In the genomic region with DNA sequence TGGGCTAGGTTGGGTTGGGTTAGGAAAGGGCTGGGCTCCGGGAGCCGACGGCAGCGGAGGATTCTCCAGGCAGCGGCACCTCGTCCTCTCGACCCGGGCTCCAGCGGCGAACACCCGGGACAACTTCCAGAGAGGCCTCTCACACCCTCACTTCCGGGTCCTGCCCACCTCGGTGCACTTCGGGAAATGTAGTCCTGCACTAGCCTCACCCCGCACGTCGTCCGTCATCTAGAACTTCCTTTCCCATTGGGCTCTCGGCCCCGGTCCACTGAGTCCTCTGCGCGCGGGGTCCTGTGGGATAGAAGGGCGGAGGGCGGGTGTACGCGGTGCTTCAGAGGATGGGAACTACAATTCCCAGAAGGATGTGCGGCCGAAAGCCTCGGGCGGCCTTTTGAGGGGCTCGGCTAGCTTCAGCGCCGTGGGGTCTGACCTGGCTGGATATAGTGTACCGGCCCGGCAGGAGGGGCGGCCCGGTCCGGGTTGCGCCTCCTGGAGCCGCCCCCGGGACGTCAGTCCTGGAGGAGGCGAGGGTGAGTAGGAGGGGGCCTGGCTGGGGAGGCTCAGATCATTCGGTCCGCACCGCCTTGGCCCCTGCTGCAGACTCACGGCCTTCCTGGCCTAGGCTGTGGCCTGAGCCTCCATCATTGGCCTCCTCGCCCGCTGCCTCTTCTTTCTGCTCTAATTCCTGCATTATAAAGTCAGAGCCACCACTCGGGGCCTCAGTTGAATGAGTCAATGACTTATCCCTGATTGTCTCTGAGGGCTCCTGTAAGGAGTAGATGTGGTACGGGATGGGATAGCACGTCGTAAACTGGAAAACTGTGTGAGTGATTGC, we compare ENCODE assay signal across 8 cellular contexts. TPM values are rescaled to one million over a fixed set of nuclear protein-coding genes. Genes with fewer than 3 reads are reported as not detected.
DNase-seq lines count a peak whose midpoint lies in the region; ATAC-seq, FAIRE-seq and TF ChIP-seq lines count a peak whose summit lies in the region.

Gene ERP44, minus strand, starts transcription at position 114 of the 835 bp plus-strand sequence. CDS start 160 bp downstream, outside the sequence.
A gene with protein sequence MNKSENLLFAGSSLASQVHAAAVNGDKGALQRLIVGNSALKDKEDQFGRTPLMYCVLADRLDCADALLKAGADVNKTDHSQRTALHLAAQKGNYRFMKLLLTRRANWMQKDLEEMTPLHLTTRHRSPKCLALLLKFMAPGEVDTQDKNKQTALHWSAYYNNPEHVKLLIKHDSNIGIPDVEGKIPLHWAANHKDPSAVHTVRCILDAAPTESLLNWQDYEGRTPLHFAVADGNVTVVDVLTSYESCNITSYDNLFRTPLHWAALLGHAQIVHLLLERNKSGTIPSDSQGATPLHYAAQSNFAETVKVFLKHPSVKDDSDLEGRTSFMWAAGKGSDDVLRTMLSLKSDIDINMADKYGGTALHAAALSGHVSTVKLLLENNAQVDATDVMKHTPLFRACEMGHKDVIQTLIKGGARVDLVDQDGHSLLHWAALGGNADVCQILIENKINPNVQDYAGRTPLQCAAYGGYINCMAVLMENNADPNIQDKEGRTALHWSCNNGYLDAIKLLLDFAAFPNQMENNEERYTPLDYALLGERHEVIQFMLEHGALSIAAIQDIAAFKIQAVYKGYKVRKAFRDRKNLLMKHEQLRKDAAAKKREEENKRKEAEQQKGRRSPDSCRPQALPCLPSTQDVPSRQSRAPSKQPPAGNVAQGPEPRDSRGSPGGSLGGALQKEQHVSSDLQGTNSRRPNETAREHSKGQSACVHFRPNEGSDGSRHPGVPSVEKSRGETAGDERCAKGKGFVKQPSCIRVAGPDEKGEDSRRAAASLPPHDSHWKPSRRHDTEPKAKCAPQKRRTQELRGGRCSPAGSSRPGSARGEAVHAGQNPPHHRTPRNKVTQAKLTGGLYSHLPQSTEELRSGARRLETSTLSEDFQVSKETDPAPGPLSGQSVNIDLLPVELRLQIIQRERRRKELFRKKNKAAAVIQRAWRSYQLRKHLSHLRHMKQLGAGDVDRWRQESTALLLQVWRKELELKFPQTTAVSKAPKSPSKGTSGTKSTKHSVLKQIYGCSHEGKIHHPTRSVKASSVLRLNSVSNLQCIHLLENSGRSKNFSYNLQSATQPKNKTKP (plus strand): TSS at position 357 of the 835 bp plus-strand sequence. CDS start 5,279 bp downstream, outside the sequence.

- under 1% methylated on average over 42 of the region's 54 CpGs for WGBS in esophagus muscularis mucosa

- peaks cover 38% of the 10 kb centered on the region for H3K4me1 Mint-ChIP-seq in activated T-cell treated with anti-CD3 and anti-CD28 coated beads, Interleukin-2, amount 50 U/mL, for 72 hours (ENCODE audit: low read depth)

- no peaks in the 10 kb centered on the region for H3K9me3 Mint-ChIP-seq in activated T-cell treated with anti-CD3 and anti-CD28 coated beads, Interleukin-2, amount 50 U/mL, for 72 hours

- no peaks in the 10 kb centered on the region for H3K9me3 ChIP-seq in KOPT-K1 (ENCODE audit: insufficient read depth, low read length, poor library complexity, severe bottlenecking)
- no peaks in the 10 kb centered on the region for H3K9me3 ChIP-seq in esophagus muscularis mucosa
- H3K9me3 ChIP-seq in muscle layer of duodenum (ENCODE audit: control insufficient read depth in 1 of 2, low read length in 2 of 2) = no peaks in the 10 kb centered on the region

- no peaks in the 10 kb centered on the region for H3K27me3 Mint-ChIP-seq in activated T-cell treated with anti-CD3 and anti-CD28 coated beads, Interleukin-2, amount 50 U/mL, for 72 hours (ENCODE audit: low read depth)

- intact Hi-C loops in esophagus muscularis mucosa (cut with DNase I) = loop anchor here (5.0 kb wide), 1 partner anchor 277 kb away; the partner anchor contains the start of gene NR4A3

- DNase-seq in DMS79 (lab: John Stamatoyannopoulos, UW) = peak; percentile 91
- peak; percentile 98 for DNase-seq in RCC 7860 (ENCODE audit: low spot score)
- peak; percentile 95 to 98 for DNase-seq in activated T-cell treated with anti-CD3 and anti-CD28 coated beads, Interleukin-2, amount 50 U/mL, for 72 hours
- DNase-seq in esophagus muscularis mucosa (ENCODE audit: extremely low spot score) = peak; percentile 99
- peak; percentile 96 to 97 for DNase-seq in stimulated activated CD8-positive, alpha-beta memory T cell treated with anti-CD3 and anti-CD28 coated beads, Interleukin-7, amount 100 ng/mL, for 4 hours (ENCODE audit: low read depth in 2 of 2)

- H3K27ac Mint-ChIP-seq in activated T-cell treated with anti-CD3 and anti-CD28 coated beads, Interleukin-2, amount 50 U/mL, for 72 hours = peak within 1 kb of the TSS; percentile 97

- no peak for TF ChIP-seq EP300 in esophagus muscularis mucosa (IDR thresholded peaks at IDR 0.05)

- H3K36me3 ChIP-seq in KOPT-K1 (ENCODE audit: insufficient read depth, low read length) (peaks cover 3% of the 10 kb centered on the region; the same call in 1 of the 2 replicates), esophagus muscularis mucosa (peaks cover 1 to 14% (median 5%) of the 10 kb centered on the region in 4 donors), muscle layer of duodenum (ENCODE audit: control insufficient read depth in 1 of 2, insufficient read depth in 2 of 2, low read length in 2 of 2) (peaks cover 2 to 7% of the 10 kb centered on the region in 2 donors)

- H3K4me1 ChIP-seq in esophagus muscularis mucosa (peaks cover 20 to 43% (median 31%) of the 10 kb centered on the region in 4 donors), muscle layer of duodenum (ENCODE audit: control insufficient read depth in 1 of 2, insufficient read depth in 2 of 2, low read length in 2 of 2) (peaks cover 9 to 23% of the 10 kb centered on the region in 2 donors)

- H3K4me3 Mint-ChIP-seq in activated T-cell treated with anti-CD3 and anti-CD28 coated beads, Interleukin-2, amount 50 U/mL, for 72 hours = peak within 1 kb of the TSS; percentile 97 to 98

- FAIRE-seq in RCC 7860 (lab: Jason Lieb, UNC) = peak; percentile 87

- H3K36me3 Mint-ChIP-seq in activated T-cell treated with anti-CD3 and anti-CD28 coated beads, Interleukin-2, amount 50 U/mL, for 72 hours (ENCODE audit: insufficient read depth in 2 of 2) = peaks cover 1 to 7% of the 10 kb centered on the region in 2 donors

- no peak for TF ChIP-seq CTCF in esophagus muscularis mucosa (IDR thresholded peaks at IDR 0.05)

- H3K27me3 ChIP-seq in esophagus muscularis mucosa (no peaks in the 10 kb centered on the region), muscle layer of duodenum (ENCODE audit: low read depth, low read length) (no peaks in the 10 kb centered on the region)

- peak; percentile 75 for TF ChIP-seq POLR2A in esophagus muscularis mucosa (IDR thresholded peaks at IDR 0.05; ENCODE audit: low read depth)

- H3K4me3 ChIP-seq in esophagus muscularis mucosa = peak within 1 kb of the TSS; percentile 79 to 84 (median 82)
- peak within 1 kb of the TSS; percentile 93 to 99 for H3K4me3 ChIP-seq in muscle layer of duodenum (ENCODE audit: low read depth in 1 of 2, low read length in 2 of 2)

- ATAC-seq in GM21786 (IDR thresholded peaks at IDR 0.05; ENCODE audit: unreplicated experiment) = peak; percentile 98
- ATAC-seq in activated T-cell treated with anti-CD3 and anti-CD28 coated beads, Interleukin-2, amount 50 U/mL, for 72 hours (replicated peaks in 1 of 2) = peak; percentile 98 to 99

- peak within 1 kb of the TSS; percentile 71 for H3K27ac ChIP-seq in KOPT-K1 (ENCODE audit: low read depth, low read length, poor library complexity, severe bottlenecking)
- H3K27ac ChIP-seq in esophagus muscularis mucosa (replicated peaks in 1 of 4) = peak within 1 kb of the TSS; percentile 86 to 95 (median 91)
- peak within 1 kb of the TSS; percentile 92 for H3K27ac ChIP-seq in muscle layer of duodenum (ENCODE audit: low read length)

RNA-seq across cellular contexts. Expression of gene ERP44, which starts in this region (rescaled TPM):
- total RNA-seq in activated T-cell treated with anti-CD3 and anti-CD28 coated beads, Interleukin-2, amount 50 U/mL, for 72 hours = 10 to 100 TPM; 11.5 to 13.2 TPM
- 10 to 100 TPM; 12.1 to 13.3 (median 12.7) TPM for total RNA-seq in esophagus muscularis mucosa

RNA-seq across cellular contexts. Expression of the second gene that starts in this region (rescaled TPM):
- 10 to 100 TPM; 12.2 to 15.5 TPM for total RNA-seq in activated T-cell treated with anti-CD3 and anti-CD28 coated beads, Interleukin-2, amount 50 U/mL, for 72 hours
- total RNA-seq in esophagus muscularis mucosa = 10 to 100 TPM; 19.2 to 24.1 (median 23.4) TPM

Comparison
In these comparisons a context has a peak if more than half of its experiments do, and no peak if none do; other contexts are left out.
1. Peak in every context shown above with its lines: DNase-seq, ATAC-seq, H3K4me3 ChIP-seq and H3K27ac ChIP-seq.